Comparison of ENCODE assay signal across 16 cellular contexts in genomic region chr16:66205287-66206167, GRCh38.
A peak's percentile ranks its signal among the peaks of the same experiment; 100 is the strongest.
DNase-seq lines count a peak whose midpoint lies in the region; ATAC-seq, FAIRE-seq and TF ChIP-seq lines count a peak whose summit lies in the region.
"Had no signal": no experiment of that assay in that cellular context is flagged by ENCODE, and none has a peak within 500 bp of the region (broad histone marks: within the 10 kb centered on the region; RNA-seq: fewer than 3 reads in every experiment).

No MANE protein-coding gene starts in this region.

- H3F3A ChIP-seq in GM23338 (replicated peaks; ENCODE audit: low read depth) = no peaks in the 10 kb centered on the region

- TF ChIP-seq EP300 in A549 (IDR thresholded peaks at IDR 0.05) = no peak

- POLR2A ChIA-PET in A549 (lab: Yijun Ruan, JAX) = no interaction called here

- peak overlapping the region; percentile 86; the same call in 1 of the 2 replicates for H2AFZ ChIP-seq in GM23338

- peak overlapping the region; percentile 25; the same call in 1 of the 3 replicates for H3K4me2 ChIP-seq in A549
- H3K4me2 ChIP-seq in GM23338 = no peak overlapping the region
- H3K4me2 ChIP-seq: BLaER1 had no signal

- H3K27ac Mint-ChIP-seq in GM23338 = no peak overlapping the region
- H3K27ac Mint-ChIP-seq: activated B cell treated with CpG ODN at 0.5 μM for 24 hours; activated T-helper 2 cell treated with anti-CD3 and anti-CD28 coated beads, Interferon-gamma antibody, Interleukin-2, Interleukin-4, amounts not matched to agents 10 μg/mL and 5 μg/mL and 100 μg/mL, durations not matched to agents 14 hours and 24 hours and 36 hours had no signal

- no peaks in the 10 kb centered on the region for H3K9me3 Mint-ChIP-seq in GM23338
- H3K9me3 Mint-ChIP-seq: activated B cell treated with CpG ODN at 0.5 μM for 24 hours; activated T-helper 2 cell treated with anti-CD3 and anti-CD28 coated beads, Interferon-gamma antibody, Interleukin-2, Interleukin-4, amounts not matched to agents 10 μg/mL and 5 μg/mL and 100 μg/mL, durations not matched to agents 14 hours and 24 hours and 36 hours had no signal

- H3K36me3 ChIP-seq in GM23338 (ENCODE audit: insufficient read depth) = no peaks in the 10 kb centered on the region
- H3K36me3 ChIP-seq: BLaER1, thoracic aorta had no signal

- H3K9me3 ChIP-seq in A549 = no peaks in the 10 kb centered on the region
- H3K9me3 ChIP-seq: BLaER1, thoracic aorta had no signal

- TF ChIP-seq POLR2A in A549 (IDR thresholded peaks at IDR 0.05; ENCODE audit: low read length) = no peak

- H3K4me3 Mint-ChIP-seq in GM23338 = no peak overlapping the region
- H3K4me3 Mint-ChIP-seq: activated B cell treated with CpG ODN at 0.5 μM for 24 hours had no signal

- WGBS in A549 (ENCODE audit: missing lambda C conversion rate) = 3% methylated on average over 8 of the region's 8 CpGs

- no peaks in the 10 kb centered on the region for H3K36me3 Mint-ChIP-seq in GM23338 (ENCODE audit: low read depth)

- no peak for TF ChIP-seq RAD21 in A549 (conservative IDR thresholded peaks at IDR 0.05 in 1 of 2, IDR thresholded peaks at IDR 0.05 in 1 of 2)

- H3K79me2 ChIP-seq in GM23338 (replicated peaks; ENCODE audit: insufficient read depth) = no peaks in the 10 kb centered on the region

- CTCF ChIA-PET in A549 (lab: Yijun Ruan, JAX) = no interaction called here

- DNase-seq in A549 (ENCODE audit: low read depth in 1 of 2, low spot score in 1 of 2) (no peak), GM23338 (ENCODE audit: low spot score) (no peak), NOMO-1 treated with dmso at 0.1 percent for 144 hours (lab: John Stamatoyannopoulos, UW; ENCODE audit: unreplicated experiment) (peak; percentile 36), fibroblast of pulmonary artery (ENCODE audit: low read depth) (peak; percentile 72), T-helper 2 cell (no peak), dedifferentiated amniotic fluid mesenchymal stem cell (ENCODE audit: extremely low spot score) (no peak), SK-N-DZ (ENCODE audit: low spot score) (no peak)
- DNase-seq in activated CD8-positive, alpha-beta memory T cell treated with anti-CD3 and anti-CD28 coated beads for 24 hours = no peak
- DNase-seq: activated B cell treated with CpG ODN at 0.5 μM for 24 hours, cerebellar nuclear complex, foreskin melanocyte, posterior cingulate gyrus had no signal

- TF ChIP-seq CTCF in A549 (IDR thresholded peaks at IDR 0.05) (no peak), GM23338 (conservative IDR thresholded peaks at IDR 0.05; ENCODE audit: low read depth in 2 of 2) (no peak), fibroblast of pulmonary artery (IDR thresholded peaks at IDR 0.05; ENCODE audit: low read length, missing control alignments) (no peak)

- FAIRE-seq in A549 (lab: Jason Lieb, UNC) = no peak

- peaks cover 8% of the 10 kb centered on the region for H3K27me3 Mint-ChIP-seq in GM23338 (ENCODE audit: insufficient read depth, low read depth, poor library complexity)

- no peak overlapping the region for H3K4me3 ChIP-seq in A549
- no peak overlapping the region for H3K4me3 ChIP-seq in GM23338
- H3K4me3 ChIP-seq in fibroblast of pulmonary artery (replicated peaks; ENCODE audit: low read depth, low read length) = no peak overlapping the region
- H3K4me3 ChIP-seq: BLaER1, thoracic aorta had no signal

- H4K20me1 ChIP-seq in GM23338 (replicated peaks; ENCODE audit: insufficient read depth) = no peaks in the 10 kb centered on the region
- H4K20me1 ChIP-seq: BLaER1 had no signal

- peaks cover 10% of the 10 kb centered on the region for H3K4me1 Mint-ChIP-seq in GM23338
- H3K4me1 Mint-ChIP-seq: activated B cell treated with CpG ODN at 0.5 μM for 24 hours had no signal

- peaks cover 6% of the 10 kb centered on the region; the same call in 1 of the 3 replicates for H3K4me1 ChIP-seq in A549
- H3K4me1 ChIP-seq in GM23338 (ENCODE audit: insufficient read depth) = peaks cover 13% of the 10 kb centered on the region

- ATAC-seq in A549 = no peak
- peak; percentile 31; the same call in 2 of the 3 replicates for ATAC-seq in GM23338
- ATAC-seq: Panc1 had no signal

- no peaks in the 10 kb centered on the region for H3K27me3 ChIP-seq in GM23338 (ENCODE audit: insufficient read depth)
- H3K27me3 ChIP-seq: BLaER1 had no signal

- H3K9me2 ChIP-seq in GM23338 (ENCODE audit: insufficient read depth) = no peaks in the 10 kb centered on the region

- H3K27ac ChIP-seq in A549 (no peak overlapping the region), GM23338 (ENCODE audit: low read depth) (no peak overlapping the region)
- H3K27ac ChIP-seq: BLaER1, thoracic aorta had no signal

TF ChIP-seq in A549, 52 proteins besides CTCF, POLR2A, EP300 and RAD21:
- TF ChIP-seq HOXB13 (CRISPR knock-in tag; IDR thresholded peaks at IDR 0.05; ENCODE audit: low read depth) = no peak
- TF ChIP-seq MAFK (IDR thresholded peaks at IDR 0.05; ENCODE audit: partially characterized antibody) = no peak
- TF ChIP-seq ZSCAN20 (CRISPR knock-in tag; IDR thresholded peaks at IDR 0.05) = no peak
- no peak for TF ChIP-seq NR3C1 (IDR thresholded peaks at IDR 0.05)
- no peak for TF ChIP-seq SMC3 (IDR thresholded peaks at IDR 0.05)
- no peak for TF ChIP-seq JUN (IDR thresholded peaks at IDR 0.05)
- no peak for TF ChIP-seq BCL3 (IDR thresholded peaks at IDR 0.05)
- TF ChIP-seq CHD4 (IDR thresholded peaks at IDR 0.05; ENCODE audit: borderline replicate concordance) = no peak
- no peak for TF ChIP-seq RNF2 (IDR thresholded peaks at IDR 0.05; ENCODE audit: borderline replicate concordance, low read depth)

TF ChIP-seq in GM23338, 12 proteins besides CTCF, POLR2A, EP300 and RAD21:
- TF ChIP-seq EZH2 (IDR thresholded peaks at IDR 0.05; ENCODE audit: low read depth, unreplicated experiment) = no peak
- TF ChIP-seq ZNF331 (CRISPR knock-in tag; IDR thresholded peaks at IDR 0.05; ENCODE audit: low read depth) = no peak
- no peak for TF ChIP-seq ETS1 (IDR thresholded peaks at IDR 0.05)
- TF ChIP-seq JUNB (IDR thresholded peaks at IDR 0.05; ENCODE audit: unreplicated experiment) = no peak

Comparison
In these comparisons a context has a peak if more than half of its experiments do, and no peak if none do; other contexts are left out.
1. DNase-seq: peak in NOMO-1 treated with dmso at 0.1 percent for 144 hours (single experiment) and fibroblast of pulmonary artery (single experiment); none in A549 (0 of 2), GM23338 (single experiment), activated CD8-positive, alpha-beta memory T cell treated with anti-CD3 and anti-CD28 coated beads for 24 hours (single experiment), T-helper 2 cell (0 of 5), dedifferentiated amniotic fluid mesenchymal stem cell (single experiment) and SK-N-DZ (single experiment).